14 cellular contexts compared by ENCODE assay signal in the genomic region with DNA sequence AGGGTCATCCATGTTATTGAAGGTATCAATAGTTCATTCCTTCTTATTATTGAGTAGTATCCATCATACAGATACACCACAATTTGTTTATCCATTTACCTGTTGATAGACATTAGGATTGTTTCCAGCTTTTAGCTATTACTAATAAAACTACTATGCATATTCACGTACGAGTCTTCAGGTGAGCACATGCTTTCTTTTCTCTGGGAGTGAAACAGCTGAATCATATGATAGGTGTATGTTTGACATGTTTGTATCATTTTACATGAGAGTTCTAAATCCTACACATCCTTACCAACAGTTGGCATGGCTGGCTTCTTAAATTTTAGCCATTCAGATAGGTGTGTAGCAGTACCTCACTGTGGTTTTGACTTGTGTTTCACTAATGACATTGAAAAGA.
DNase-seq lines count a peak whose midpoint lies in the region; ATAC-seq and TF ChIP-seq lines count a peak whose summit lies in the region.
"Had no signal": no experiment of that assay in that cellular context is flagged by ENCODE, and none has a peak within 500 bp of the region (broad histone marks: within the 10 kb centered on the region; RNA-seq: fewer than 3 reads in every experiment).

No MANE protein-coding gene starts in this region.

- no peak overlapping the region for H2BK5ac ChIP-seq in mesendoderm (ENCODE audit: low read length)

- no peaks in the 10 kb centered on the region for H3K27me3 Mint-ChIP-seq in activated T-helper 2 cell treated with anti-CD3 and anti-CD28 coated beads, Interferon-gamma antibody, Interleukin-2, Interleukin-4, amounts not matched to agents 10 μg/mL and 5 μg/mL and 100 μg/mL, durations not matched to agents 14 hours and 24 hours and 36 hours (ENCODE audit: low read depth)
- H3K27me3 Mint-ChIP-seq in memory B cell, result no peaks in the 10 kb centered on the region

- peak overlapping the region; percentile 84; the same call in 1 of the 2 replicates for H3K4me2 ChIP-seq in KMS-11
- no peak overlapping the region for H3K4me2 ChIP-seq in mesendoderm (ENCODE audit: low read length)

- H3K27ac Mint-ChIP-seq in activated T-helper 2 cell treated with anti-CD3 and anti-CD28 coated beads, Interferon-gamma antibody, Interleukin-2, Interleukin-4, amounts not matched to agents 10 μg/mL and 5 μg/mL and 100 μg/mL, durations not matched to agents 14 hours and 24 hours and 36 hours, result peak overlapping the region; percentile 46
- peak overlapping the region; percentile 55 for H3K27ac Mint-ChIP-seq in memory B cell

- H4K20me1 ChIP-seq in KMS-11 (ENCODE audit: insufficient read depth), result no peaks in the 10 kb centered on the region

- no peak overlapping the region for H3K18ac ChIP-seq in mesendoderm (ENCODE audit: low read length)

- no peaks in the 10 kb centered on the region for H3K36me3 ChIP-seq in KMS-11 (ENCODE audit: insufficient read depth)
- no peaks in the 10 kb centered on the region for H3K36me3 ChIP-seq in mesendoderm (ENCODE audit: control insufficient read depth, insufficient read depth, low read length)

- no peaks in the 10 kb centered on the region for H3K79me1 ChIP-seq in mesendoderm (ENCODE audit: low read length)

- peak overlapping the region; percentile 30 for H3K4me3 Mint-ChIP-seq in activated T-helper 2 cell treated with anti-CD3 and anti-CD28 coated beads, Interferon-gamma antibody, Interleukin-2, Interleukin-4, amounts not matched to agents 10 μg/mL and 5 μg/mL and 100 μg/mL, durations not matched to agents 14 hours and 24 hours and 36 hours (ENCODE audit: low read depth)
- no peak overlapping the region for H3K4me3 Mint-ChIP-seq in memory B cell

- no peak for TF ChIP-seq CTCF in KMS-11 (conservative IDR thresholded peaks at IDR 0.05; ENCODE audit: low read depth, low read length)

- H2BK15ac ChIP-seq in mesendoderm (replicated peaks; ENCODE audit: low read depth), result no peak overlapping the region

- intact Hi-C loops in activated T-helper 2 cell treated with anti-CD3 and anti-CD28 coated beads, Interferon-gamma antibody, Interleukin-2, Interleukin-4, amounts not matched to agents 10 μg/mL and 5 μg/mL and 100 μg/mL, durations not matched to agents 14 hours and 24 hours and 36 hours (cut with micrococcal nuclease), result loop anchor here (10.0 kb wide), 1 partner anchor 568 kb away; no protein-coding TSS in a partner anchor

- no peak overlapping the region for H3K27ac ChIP-seq in KMS-11
- H3K27ac ChIP-seq in mesendoderm (ENCODE audit: low read depth, low read length), result no peak overlapping the region
- H3K27ac ChIP-seq: 22Rv1 had no signal

- WGBS in mesendoderm (ENCODE audit: extremely low coverage, insufficient coverage, low lambda C conversion rate), result no CpG with 5 or more reads among the region's 2 CpGs

- H3K4me1 ChIP-seq in KMS-11 (ENCODE audit: low read depth, poor library complexity, severe bottlenecking) (peaks cover 54% of the 10 kb centered on the region), mesendoderm (ENCODE audit: control insufficient read depth, low read depth, low read length) (no peaks in the 10 kb centered on the region)

- no peak for ATAC-seq in memory B cell (ENCODE audit: low read depth)
- no peak for ATAC-seq in HG03139 (IDR thresholded peaks at IDR 0.05; ENCODE audit: unreplicated experiment)

- no peak overlapping the region for H2AFZ ChIP-seq in KMS-11 (ENCODE audit: low read depth)

- no peak overlapping the region for H4K5ac ChIP-seq in mesendoderm (ENCODE audit: low read length)

- no peaks in the 10 kb centered on the region for H3K27me3 ChIP-seq in KMS-11 (ENCODE audit: insufficient read depth, low read depth)
- H3K27me3 ChIP-seq in mesendoderm (ENCODE audit: insufficient read depth, low read length, poor library complexity), result no peaks in the 10 kb centered on the region

- no peak overlapping the region for H3K4ac ChIP-seq in mesendoderm (ENCODE audit: low read depth, low read length)

- no peak overlapping the region for H3K23ac ChIP-seq in mesendoderm (ENCODE audit: low read length)

- no peak overlapping the region for H4K8ac ChIP-seq in mesendoderm (ENCODE audit: low read depth, low read length)

- peaks cover 54% of the 10 kb centered on the region for H3K4me1 Mint-ChIP-seq in activated T-helper 2 cell treated with anti-CD3 and anti-CD28 coated beads, Interferon-gamma antibody, Interleukin-2, Interleukin-4, amounts not matched to agents 10 μg/mL and 5 μg/mL and 100 μg/mL, durations not matched to agents 14 hours and 24 hours and 36 hours (ENCODE audit: low read depth)
- peaks cover 36% of the 10 kb centered on the region for H3K4me1 Mint-ChIP-seq in memory B cell

- no peaks in the 10 kb centered on the region for H3K79me2 ChIP-seq in KMS-11 (ENCODE audit: insufficient read depth, low read depth)
- no peaks in the 10 kb centered on the region for H3K79me2 ChIP-seq in mesendoderm (ENCODE audit: control insufficient read depth, insufficient read depth, low read length)

- H3K36me3 Mint-ChIP-seq in activated T-helper 2 cell treated with anti-CD3 and anti-CD28 coated beads, Interferon-gamma antibody, Interleukin-2, Interleukin-4, amounts not matched to agents 10 μg/mL and 5 μg/mL and 100 μg/mL, durations not matched to agents 14 hours and 24 hours and 36 hours (ENCODE audit: low read depth), result peaks cover 65% of the 10 kb centered on the region
- H3K36me3 Mint-ChIP-seq in memory B cell, result peaks cover 4% of the 10 kb centered on the region

- H3K4me3 ChIP-seq in KMS-11 (IDR thresholded peaks at IDR 0.05; ENCODE audit: insufficient read depth, low read depth, low read length), result no peak overlapping the region
- no peak overlapping the region for H3K4me3 ChIP-seq in mesendoderm (ENCODE audit: low read length)

- no peak overlapping the region for H2AK5ac ChIP-seq in mesendoderm (ENCODE audit: low read length)

- no peak overlapping the region for H3K9ac ChIP-seq in KMS-11
- H3K9ac ChIP-seq in mesendoderm (ENCODE audit: low read length), result no peak overlapping the region

- no peaks in the 10 kb centered on the region for H3K9me3 Mint-ChIP-seq in activated T-helper 2 cell treated with anti-CD3 and anti-CD28 coated beads, Interferon-gamma antibody, Interleukin-2, Interleukin-4, amounts not matched to agents 10 μg/mL and 5 μg/mL and 100 μg/mL, durations not matched to agents 14 hours and 24 hours and 36 hours
- no peaks in the 10 kb centered on the region for H3K9me3 Mint-ChIP-seq in memory B cell

- no peak overlapping the region for H2BK120ac ChIP-seq in mesendoderm (ENCODE audit: low read depth, low read length)

- no peak overlapping the region for H3K56ac ChIP-seq in mesendoderm (ENCODE audit: low read length)

- peak; percentile 19 for DNase-seq in DMS53 (lab: John Stamatoyannopoulos, UW)
- DNase-seq in DMS53 treated with DMSO at 0.1 percent for 48 hours (lab: John Stamatoyannopoulos, UW; ENCODE audit: unreplicated experiment), result no peak
- DNase-seq in activated T-helper 2 cell treated with anti-CD3 and anti-CD28 coated beads, Interferon-gamma antibody, Interleukin-2, Interleukin-4, amounts not matched to agents 10 μg/mL and 5 μg/mL and 100 μg/mL, durations not matched to agents 14 hours and 24 hours and 36 hours (ENCODE audit: low spot score), result no peak
- DNase-seq in memory B cell (ENCODE audit: low spot score in 2 of 2), result no peak
- DNase-seq in mesendoderm, result no peak
- DNase-seq in HuH-7 (ENCODE audit: low spot score), result no peak
- DNase-seq: activated CD8-positive, alpha-beta memory T cell treated with anti-CD3 and anti-CD28 coated beads, Interleukin-2, amount 50 U/mL, for 48 hours; effector CD4-positive, alpha-beta T cell; foreskin melanocyte; nucleus accumbens; small intestine had no signal
